8 cellular contexts compared by ENCODE assay signal in the genomic region with DNA sequence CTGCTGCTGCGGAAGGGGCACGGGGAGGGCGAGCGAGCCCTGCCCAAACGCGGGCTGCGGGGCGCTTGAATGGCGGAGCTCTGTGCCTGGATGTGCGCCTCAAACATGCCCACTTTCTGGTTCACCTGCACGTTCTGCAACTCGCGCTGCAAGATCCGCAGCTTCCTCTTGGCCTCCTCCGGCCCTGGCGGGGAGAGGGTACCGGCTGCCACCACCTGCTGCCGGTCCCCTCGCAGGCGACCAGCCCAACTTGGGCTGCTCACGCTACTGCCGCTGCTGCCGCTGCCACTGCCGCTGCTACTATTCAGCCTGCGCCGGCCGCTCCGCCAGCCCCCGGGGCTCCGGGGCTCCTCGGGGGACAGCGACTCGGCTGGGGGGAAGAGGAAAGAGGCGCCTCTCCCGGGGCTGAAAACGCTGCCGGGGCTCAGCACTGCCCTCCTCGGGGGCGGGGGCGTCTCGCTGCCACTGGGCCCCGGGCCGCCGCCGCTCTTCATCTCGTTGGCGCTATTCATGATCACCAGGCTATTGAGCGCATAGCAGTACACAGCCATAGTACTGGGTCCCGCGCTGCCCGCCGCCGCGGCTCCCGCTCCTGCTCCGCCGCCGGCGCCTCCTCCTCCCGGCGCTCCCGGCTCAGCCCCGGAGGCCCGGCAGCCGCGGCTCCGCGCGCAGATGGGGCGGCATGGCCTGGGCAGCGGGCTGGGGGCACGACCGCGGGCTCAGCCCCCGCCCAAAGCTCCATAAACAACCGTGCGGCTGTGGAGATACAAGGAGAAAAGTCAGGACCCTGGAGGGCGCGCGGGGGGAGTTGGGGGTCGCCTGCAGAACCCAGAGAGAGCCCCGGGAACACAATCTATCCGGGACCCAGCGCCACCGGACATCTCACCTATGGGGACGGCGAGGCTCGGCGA. TPM values are rescaled to one million over a fixed set of nuclear protein-coding genes. Genes with fewer than 3 reads are reported as not detected.
A peak's percentile ranks its signal among the peaks of the same experiment; 100 is the strongest.
DNase-seq lines count a peak whose midpoint lies in the region; ATAC-seq and TF ChIP-seq lines count a peak whose summit lies in the region.

No MANE protein-coding gene starts in this region.

- intact Hi-C loops in aorta (cut with DNase I): loop anchor here (5.0 kb wide), 5 partner anchors 40 to 190 kb away; partner anchors contain the start of gene STUM (in 1 of the 2)

- peaks cover 57% of the 10 kb centered on the region for H3K36me3 Mint-ChIP-seq in activated T-helper 17 cell treated with anti-CD3 and anti-CD28 coated beads, Interleukin-2, amount 50 U/mL, for 72 hours (ENCODE audit: low read depth)
- peaks cover 19% of the 10 kb centered on the region for H3K36me3 Mint-ChIP-seq in natural killer cell treated with Interleukin-12 subunit alpha and Interleukin-12 subunit beta and Interleukin-15 and Interleukin-18, amount 100 ng/mL, for 72 hours

- H3K27ac ChIP-seq in aorta (ENCODE audit: low read depth in 1 of 2, low read length in 2 of 2): peak overlapping the region in 1 of 2 donors; percentile 2

- DNase-seq in ELF-1 (ENCODE audit: low read depth, low spot score): peak; percentile 65
- peak; percentile 31 for DNase-seq in NCI-H2107 treated with DMSO at 0.1 percent for 48 hours (lab: John Stamatoyannopoulos, UW; ENCODE audit: unreplicated experiment)
- peak; percentile 48 for DNase-seq in fibroblast of villous mesenchyme (ENCODE audit: low read depth)
- DNase-seq in natural killer cell treated with Interleukin-12 subunit alpha and Interleukin-12 subunit beta and Interleukin-15 and Interleukin-18, amount 100 ng/mL, for 72 hours (ENCODE audit: low spot score): no peak
- peak; percentile 71 to 81 for DNase-seq in aorta
- no peak for DNase-seq in AML-193 (lab: John Stamatoyannopoulos, UW)

- TF ChIP-seq CTCF in fibroblast of villous mesenchyme (IDR thresholded peaks at IDR 0.05; ENCODE audit: insufficient read depth, low read depth, low read length): no peak

- ATAC-seq in GM21576 (IDR thresholded peaks at IDR 0.05; ENCODE audit: unreplicated experiment): peak; percentile 35
- peak; percentile 35 for ATAC-seq in activated T-helper 17 cell treated with anti-CD3 and anti-CD28 coated beads, Interleukin-2, amount 50 U/mL, for 72 hours (replicated peaks)
- peak; percentile 68 to 69 for ATAC-seq in natural killer cell treated with Interleukin-12 subunit alpha and Interleukin-12 subunit beta and Interleukin-15 and Interleukin-18, amount 100 ng/mL, for 72 hours
- peak; percentile 54 for ATAC-seq in aorta (ENCODE audit: low FRiP score)

- H3K4me3 ChIP-seq in fibroblast of villous mesenchyme (ENCODE audit: low read depth, low read length): peak overlapping the region; percentile 64
- H3K4me3 ChIP-seq in aorta (ENCODE audit: low read length in 2 of 2): peak overlapping the region; percentile 16 to 69

- peaks cover 20% of the 10 kb centered on the region for H3K4me1 Mint-ChIP-seq in activated T-helper 17 cell treated with anti-CD3 and anti-CD28 coated beads, Interleukin-2, amount 50 U/mL, for 72 hours
- H3K4me1 Mint-ChIP-seq in natural killer cell treated with Interleukin-12 subunit alpha and Interleukin-12 subunit beta and Interleukin-15 and Interleukin-18, amount 100 ng/mL, for 72 hours (ENCODE audit: low read depth in 2 of 2): peaks cover 31 to 38% of the 10 kb centered on the region in 2 donors

- no peaks in the 10 kb centered on the region for H3K9me3 ChIP-seq in aorta (ENCODE audit: control insufficient read depth, low read length)

- H3K4me1 ChIP-seq in aorta (ENCODE audit: control insufficient read depth in 1 of 2, insufficient read depth in 2 of 2, low read length in 2 of 2): no peaks in the 10 kb centered on the region

- H3K27me3 Mint-ChIP-seq in activated T-helper 17 cell treated with anti-CD3 and anti-CD28 coated beads, Interleukin-2, amount 50 U/mL, for 72 hours: no peaks in the 10 kb centered on the region
- no peaks in the 10 kb centered on the region for H3K27me3 Mint-ChIP-seq in natural killer cell treated with Interleukin-12 subunit alpha and Interleukin-12 subunit beta and Interleukin-15 and Interleukin-18, amount 100 ng/mL, for 72 hours

- 7 to 11% methylated on average over 67 to 89 of the region's 89 CpGs for WGBS in aorta, 2 donors

- H3K27ac Mint-ChIP-seq in activated T-helper 17 cell treated with anti-CD3 and anti-CD28 coated beads, Interleukin-2, amount 50 U/mL, for 72 hours: peak overlapping the region; percentile 92
- peak overlapping the region in 1 of 2 donors; percentile 96 for H3K27ac Mint-ChIP-seq in natural killer cell treated with Interleukin-12 subunit alpha and Interleukin-12 subunit beta and Interleukin-15 and Interleukin-18, amount 100 ng/mL, for 72 hours

- no peaks in the 10 kb centered on the region for H3K36me3 ChIP-seq in aorta (ENCODE audit: control insufficient read depth in 1 of 2, insufficient read depth in 2 of 2, low read length in 1 of 2)

- H3K27me3 ChIP-seq in aorta (ENCODE audit: control insufficient read depth in 1 of 2, insufficient read depth in 2 of 2, low read length in 1 of 2): no peaks in the 10 kb centered on the region

- no peaks in the 10 kb centered on the region for H3K9me3 Mint-ChIP-seq in activated T-helper 17 cell treated with anti-CD3 and anti-CD28 coated beads, Interleukin-2, amount 50 U/mL, for 72 hours
- no peaks in the 10 kb centered on the region for H3K9me3 Mint-ChIP-seq in natural killer cell treated with Interleukin-12 subunit alpha and Interleukin-12 subunit beta and Interleukin-15 and Interleukin-18, amount 100 ng/mL, for 72 hours

- H3K4me3 Mint-ChIP-seq in activated T-helper 17 cell treated with anti-CD3 and anti-CD28 coated beads, Interleukin-2, amount 50 U/mL, for 72 hours: peak overlapping the region; percentile 83
- H3K4me3 Mint-ChIP-seq in natural killer cell treated with Interleukin-12 subunit alpha and Interleukin-12 subunit beta and Interleukin-15 and Interleukin-18, amount 100 ng/mL, for 72 hours: peak overlapping the region; percentile 83

RNA-seq across cellular contexts. Expression of gene ITPKB, which starts 1.9 kb away (rescaled TPM):
- total RNA-seq in activated T-helper 17 cell treated with anti-CD3 and anti-CD28 coated beads, Interleukin-2, amount 50 U/mL, for 72 hours: 10 to 100 TPM; 30.1 to 39.2 TPM
- total RNA-seq in fibroblast of villous mesenchyme (2.6 and 4.7 TPM in 2 replicates), aorta (10 to 100 TPM; 16.8 to 31.8 TPM)
- total RNA-seq in natural killer cell treated with Interleukin-12 subunit alpha and Interleukin-12 subunit beta and Interleukin-15 and Interleukin-18, amount 100 ng/mL, for 72 hours: 10 to 100 TPM; 27.2 to 35.2 TPM
- polyA plus RNA-seq in aorta: 1 to 10 TPM; 2.1 to 6.6 TPM

Comparison
In these comparisons a context has a peak if more than half of its experiments do, and no peak if none do; other contexts are left out.
1. DNase-seq: peak in ELF-1 (single experiment), NCI-H2107 treated with DMSO at 0.1 percent for 48 hours (single experiment), fibroblast of villous mesenchyme (single experiment) and aorta (2 of 2); none in natural killer cell treated with Interleukin-12 subunit alpha and Interleukin-12 subunit beta and Interleukin-15 and Interleukin-18, amount 100 ng/mL, for 72 hours (single experiment) and AML-193 (0 of 2).
2. Peak in every context shown above with its lines, with median percentiles within 50 percentile points of each other: ATAC-seq.